Comparison of ENCODE assay signal across 1 cellular context in the genomic region with DNA sequence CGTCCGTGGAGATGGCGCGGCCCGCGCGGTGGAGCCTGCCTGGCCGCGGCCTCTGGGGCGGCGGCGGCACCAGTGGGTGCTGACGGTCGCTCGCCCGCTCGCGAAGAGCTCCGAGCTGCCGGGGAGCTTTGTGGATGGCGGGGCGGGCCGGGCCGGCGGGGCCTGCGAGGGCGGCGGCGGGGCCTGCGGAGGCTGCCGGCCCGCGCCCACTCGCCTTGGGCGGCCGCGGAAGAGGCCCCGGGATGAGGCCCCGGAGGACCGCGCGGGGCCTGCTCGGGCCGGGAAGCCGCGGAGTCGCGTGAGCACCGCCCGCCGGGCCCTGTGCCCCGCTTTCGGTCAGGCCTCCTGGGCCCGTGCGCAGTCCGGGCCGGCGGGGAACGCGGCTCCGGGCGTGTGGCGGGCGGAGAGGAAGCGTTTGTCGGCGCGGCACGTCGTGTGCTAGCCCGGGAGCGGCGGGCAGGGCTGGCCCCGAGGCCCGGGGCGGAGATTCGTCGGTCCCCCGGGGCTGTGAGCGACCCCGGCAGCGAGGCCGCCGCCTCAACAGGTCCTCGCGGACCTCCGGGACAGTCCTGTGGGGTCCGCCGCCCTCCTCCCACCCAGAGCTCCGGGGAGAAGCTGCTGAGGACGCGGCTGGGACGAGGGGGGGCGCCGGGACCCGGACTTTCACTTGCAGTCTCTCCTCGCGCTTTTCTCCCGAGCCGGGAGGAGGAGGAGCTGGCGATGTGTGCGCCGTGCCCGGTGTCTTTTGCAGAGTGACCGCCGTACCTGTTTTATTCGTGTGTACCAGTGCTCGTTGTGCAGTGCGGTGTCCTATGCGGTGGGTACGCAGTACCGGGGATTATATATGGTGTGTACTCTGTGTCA.
TF ChIP-seq lines count a peak whose summit lies in the region.

No MANE protein-coding gene starts in this region.

TF ChIP-seq in H1, 55 proteins besides CTCF, POLR2A, EP300 and RAD21 (continued from another document):
- TF ChIP-seq GABPA (IDR thresholded peaks at IDR 0.05; ENCODE audit: borderline replicate concordance, insufficient read depth, low read length), result peak; percentile 57; the same call in 1 of the 2 replicates
- no peak for TF ChIP-seq TCF12 (IDR thresholded peaks at IDR 0.05; ENCODE audit: low read depth, low read length)
- TF ChIP-seq TAF1 (IDR thresholded peaks at IDR 0.05; ENCODE audit: low read depth, low read length), result peak; percentile 30
- TF ChIP-seq ASH2L (IDR thresholded peaks at IDR 0.05; ENCODE audit: low read length), result peak; percentile 32
- TF ChIP-seq BRCA1 (IDR thresholded peaks at IDR 0.05; ENCODE audit: low read depth, low read length), result no peak
- 0 out of 2 replicates have a peak, but pooled peaks have one; percentile 28 for TF ChIP-seq SUZ12 (IDR thresholded peaks at IDR 0.05; ENCODE audit: low read length)
- TF ChIP-seq CEBPB (IDR thresholded peaks at IDR 0.05; ENCODE audit: low read depth, low read length), result no peak
- TF ChIP-seq RBBP5 (IDR thresholded peaks at IDR 0.05; ENCODE audit: borderline replicate concordance, low read depth, low read length), result peak; percentile 82; the same call in 1 of the 2 replicates
- no peak for TF ChIP-seq POU5F1 (IDR thresholded peaks at IDR 0.05; ENCODE audit: low read depth, low read length)
- TF ChIP-seq SIN3A (conservative IDR thresholded peaks at IDR 0.05 in 1 of 2, IDR thresholded peaks at IDR 0.05 in 1 of 2; ENCODE audit: low read depth in 1 of 2, low read length in 2 of 2), result peak in 1 of 2 experiments; percentile 26; a peak in 1 of 4 replicates
- TF ChIP-seq POLR2AphosphoS5 (IDR thresholded peaks at IDR 0.05; ENCODE audit: low read depth, low read length), result peak; percentile 43
- 0 out of 2 replicates have a peak, but pooled peaks have one; percentile 10 for TF ChIP-seq CREB1 (IDR thresholded peaks at IDR 0.05)
